Comparison of ENCODE assay signal across 1 cellular context in the genomic region with DNA sequence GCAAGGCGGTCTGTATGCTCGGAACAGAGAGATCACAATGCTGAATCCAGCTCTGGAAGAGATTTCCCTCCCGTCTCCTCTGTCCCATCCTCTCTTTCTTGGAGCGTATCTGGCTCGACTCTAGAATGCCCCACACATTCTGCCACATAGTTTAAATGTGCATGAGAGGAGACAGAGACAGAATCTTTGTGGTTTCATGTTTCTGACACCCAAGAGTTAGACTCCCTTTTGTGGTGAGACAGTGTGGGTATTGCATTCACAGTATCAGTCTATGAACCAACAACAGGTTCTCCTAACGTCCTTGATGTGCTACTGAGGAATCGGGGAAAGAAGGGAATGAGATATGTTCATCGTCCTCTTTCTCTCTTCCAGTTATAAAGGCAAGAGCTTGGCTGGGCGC.
TF ChIP-seq lines count a peak whose summit lies in the region.

No MANE protein-coding gene starts in this region.

TF ChIP-seq in GM23338, 12 proteins besides CTCF, POLR2A, EP300 and RAD21 (continued from another document):
- TF ChIP-seq, protein P1, sequence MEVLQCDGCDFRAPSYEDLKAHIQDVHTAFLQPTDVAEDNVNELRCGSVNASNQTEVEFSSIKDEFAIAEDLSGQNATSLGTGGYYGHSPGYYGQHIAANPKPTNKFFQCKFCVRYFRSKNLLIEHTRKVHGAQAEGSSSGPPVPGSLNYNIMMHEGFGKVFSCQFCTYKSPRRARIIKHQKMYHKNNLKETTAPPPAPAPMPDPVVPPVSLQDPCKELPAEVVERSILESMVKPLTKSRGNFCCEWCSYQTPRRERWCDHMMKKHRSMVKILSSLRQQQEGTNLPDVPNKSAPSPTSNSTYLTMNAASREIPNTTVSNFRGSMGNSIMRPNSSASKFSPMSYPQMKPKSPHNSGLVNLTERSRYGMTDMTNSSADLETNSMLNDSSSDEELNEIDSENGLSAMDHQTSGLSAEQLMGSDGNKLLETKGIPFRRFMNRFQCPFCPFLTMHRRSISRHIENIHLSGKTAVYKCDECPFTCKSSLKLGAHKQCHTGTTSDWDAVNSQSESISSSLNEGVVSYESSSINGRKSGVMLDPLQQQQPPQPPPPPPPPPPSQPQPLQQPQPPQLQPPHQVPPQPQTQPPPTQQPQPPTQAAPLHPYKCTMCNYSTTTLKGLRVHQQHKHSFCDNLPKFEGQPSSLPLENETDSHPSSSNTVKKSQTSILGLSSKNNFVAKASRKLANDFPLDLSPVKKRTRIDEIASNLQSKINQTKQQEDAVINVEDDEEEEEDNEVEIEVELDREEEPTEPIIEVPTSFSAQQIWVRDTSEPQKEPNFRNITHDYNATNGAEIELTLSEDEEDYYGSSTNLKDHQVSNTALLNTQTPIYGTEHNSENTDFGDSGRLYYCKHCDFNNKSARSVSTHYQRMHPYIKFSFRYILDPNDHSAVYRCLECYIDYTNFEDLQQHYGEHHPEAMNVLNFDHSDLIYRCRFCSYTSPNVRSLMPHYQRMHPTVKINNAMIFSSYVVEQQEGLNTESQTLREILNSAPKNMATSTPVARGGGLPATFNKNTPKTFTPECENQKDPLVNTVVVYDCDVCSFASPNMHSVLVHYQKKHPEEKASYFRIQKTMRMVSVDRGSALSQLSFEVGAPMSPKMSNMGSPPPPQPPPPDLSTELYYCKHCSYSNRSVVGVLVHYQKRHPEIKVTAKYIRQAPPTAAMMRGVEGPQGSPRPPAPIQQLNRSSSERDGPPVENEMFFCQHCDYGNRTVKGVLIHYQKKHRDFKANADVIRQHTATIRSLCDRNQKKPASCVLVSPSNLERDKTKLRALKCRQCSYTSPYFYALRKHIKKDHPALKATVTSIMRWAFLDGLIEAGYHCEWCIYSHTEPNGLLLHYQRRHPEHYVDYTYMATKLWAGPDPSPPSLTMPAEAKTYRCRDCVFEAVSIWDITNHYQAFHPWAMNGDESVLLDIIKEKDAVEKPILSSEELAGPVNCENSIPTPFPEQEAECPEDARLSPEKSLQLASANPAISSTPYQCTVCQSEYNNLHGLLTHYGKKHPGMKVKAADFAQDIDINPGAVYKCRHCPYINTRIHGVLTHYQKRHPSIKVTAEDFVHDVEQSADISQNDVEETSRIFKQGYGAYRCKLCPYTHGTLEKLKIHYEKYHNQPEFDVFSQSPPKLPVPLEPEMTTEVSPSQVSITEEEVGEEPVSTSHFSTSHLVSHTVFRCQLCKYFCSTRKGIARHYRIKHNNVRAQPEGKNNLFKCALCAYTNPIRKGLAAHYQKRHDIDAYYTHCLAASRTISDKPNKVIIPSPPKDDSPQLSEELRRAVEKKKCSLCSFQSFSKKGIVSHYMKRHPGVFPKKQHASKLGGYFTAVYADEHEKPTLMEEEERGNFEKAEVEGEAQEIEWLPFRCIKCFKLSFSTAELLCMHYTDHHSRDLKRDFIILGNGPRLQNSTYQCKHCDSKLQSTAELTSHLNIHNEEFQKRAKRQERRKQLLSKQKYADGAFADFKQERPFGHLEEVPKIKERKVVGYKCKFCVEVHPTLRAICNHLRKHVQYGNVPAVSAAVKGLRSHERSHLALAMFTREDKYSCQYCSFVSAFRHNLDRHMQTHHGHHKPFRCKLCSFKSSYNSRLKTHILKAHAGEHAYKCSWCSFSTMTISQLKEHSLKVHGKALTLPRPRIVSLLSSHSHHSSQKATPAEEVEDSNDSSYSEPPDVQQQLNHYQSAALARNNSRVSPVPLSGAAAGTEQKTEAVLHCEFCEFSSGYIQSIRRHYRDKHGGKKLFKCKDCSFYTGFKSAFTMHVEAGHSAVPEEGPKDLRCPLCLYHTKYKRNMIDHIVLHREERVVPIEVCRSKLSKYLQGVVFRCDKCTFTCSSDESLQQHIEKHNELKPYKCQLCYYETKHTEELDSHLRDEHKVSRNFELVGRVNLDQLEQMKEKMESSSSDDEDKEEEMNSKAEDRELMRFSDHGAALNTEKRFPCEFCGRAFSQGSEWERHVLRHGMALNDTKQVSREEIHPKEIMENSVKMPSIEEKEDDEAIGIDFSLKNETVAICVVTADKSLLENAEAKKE (CRISPR knock-in tag; IDR thresholded peaks at IDR 0.05), result no peak
- TF ChIP-seq EZH2 (IDR thresholded peaks at IDR 0.05; ENCODE audit: low read depth, unreplicated experiment) (no peak), CREB1 (CRISPR knock-in tag; IDR thresholded peaks at IDR 0.05; ENCODE audit: low read depth) (no peak), EZH2phosphoT487 (IDR thresholded peaks at IDR 0.05; ENCODE audit: unreplicated experiment) (no peak), POLR2AphosphoS5 (IDR thresholded peaks at IDR 0.05; ENCODE audit: low read depth) (no peak), ETS1 (IDR thresholded peaks at IDR 0.05) (no peak), ZNF331 (CRISPR knock-in tag; IDR thresholded peaks at IDR 0.05; ENCODE audit: low read depth) (no peak), ZNF114 (CRISPR knock-in tag; IDR thresholded peaks at IDR 0.05) (no peak)
- TF ChIP-seq, protein P2, sequence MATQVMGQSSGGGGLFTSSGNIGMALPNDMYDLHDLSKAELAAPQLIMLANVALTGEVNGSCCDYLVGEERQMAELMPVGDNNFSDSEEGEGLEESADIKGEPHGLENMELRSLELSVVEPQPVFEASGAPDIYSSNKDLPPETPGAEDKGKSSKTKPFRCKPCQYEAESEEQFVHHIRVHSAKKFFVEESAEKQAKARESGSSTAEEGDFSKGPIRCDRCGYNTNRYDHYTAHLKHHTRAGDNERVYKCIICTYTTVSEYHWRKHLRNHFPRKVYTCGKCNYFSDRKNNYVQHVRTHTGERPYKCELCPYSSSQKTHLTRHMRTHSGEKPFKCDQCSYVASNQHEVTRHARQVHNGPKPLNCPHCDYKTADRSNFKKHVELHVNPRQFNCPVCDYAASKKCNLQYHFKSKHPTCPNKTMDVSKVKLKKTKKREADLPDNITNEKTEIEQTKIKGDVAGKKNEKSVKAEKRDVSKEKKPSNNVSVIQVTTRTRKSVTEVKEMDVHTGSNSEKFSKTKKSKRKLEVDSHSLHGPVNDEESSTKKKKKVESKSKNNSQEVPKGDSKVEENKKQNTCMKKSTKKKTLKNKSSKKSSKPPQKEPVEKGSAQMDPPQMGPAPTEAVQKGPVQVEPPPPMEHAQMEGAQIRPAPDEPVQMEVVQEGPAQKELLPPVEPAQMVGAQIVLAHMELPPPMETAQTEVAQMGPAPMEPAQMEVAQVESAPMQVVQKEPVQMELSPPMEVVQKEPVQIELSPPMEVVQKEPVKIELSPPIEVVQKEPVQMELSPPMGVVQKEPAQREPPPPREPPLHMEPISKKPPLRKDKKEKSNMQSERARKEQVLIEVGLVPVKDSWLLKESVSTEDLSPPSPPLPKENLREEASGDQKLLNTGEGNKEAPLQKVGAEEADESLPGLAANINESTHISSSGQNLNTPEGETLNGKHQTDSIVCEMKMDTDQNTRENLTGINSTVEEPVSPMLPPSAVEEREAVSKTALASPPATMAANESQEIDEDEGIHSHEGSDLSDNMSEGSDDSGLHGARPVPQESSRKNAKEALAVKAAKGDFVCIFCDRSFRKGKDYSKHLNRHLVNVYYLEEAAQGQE (IDR thresholded peaks at IDR 0.05; ENCODE audit: unreplicated experiment), result no peak
